Comparison of ENCODE assay signal across 1 cellular context in the genomic region with DNA sequence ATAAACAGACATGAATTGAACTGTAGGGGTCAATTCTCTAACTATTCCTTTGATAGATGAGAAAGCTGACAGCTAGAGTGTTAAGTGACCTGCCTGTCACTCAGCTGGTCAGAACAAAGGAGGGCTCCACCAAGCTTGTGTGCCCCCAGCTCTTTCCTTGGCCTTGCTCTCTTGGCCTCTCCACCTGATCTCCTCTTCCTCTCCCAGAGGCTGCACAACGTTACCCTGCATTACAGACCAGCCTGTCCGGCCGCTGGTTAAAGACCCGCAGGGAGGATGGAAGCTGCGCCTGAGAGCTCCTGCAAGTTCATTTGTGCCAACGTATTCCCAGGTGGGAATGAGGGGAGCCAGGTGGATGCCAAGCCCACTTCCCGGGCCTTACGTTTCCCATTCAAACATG.
TF ChIP-seq lines count a peak whose summit lies in the region.

No MANE protein-coding gene starts in this region.

TF ChIP-seq in K562, 482 proteins besides CTCF, POLR2A, EP300 and RAD21:
- TF ChIP-seq, protein P1, sequence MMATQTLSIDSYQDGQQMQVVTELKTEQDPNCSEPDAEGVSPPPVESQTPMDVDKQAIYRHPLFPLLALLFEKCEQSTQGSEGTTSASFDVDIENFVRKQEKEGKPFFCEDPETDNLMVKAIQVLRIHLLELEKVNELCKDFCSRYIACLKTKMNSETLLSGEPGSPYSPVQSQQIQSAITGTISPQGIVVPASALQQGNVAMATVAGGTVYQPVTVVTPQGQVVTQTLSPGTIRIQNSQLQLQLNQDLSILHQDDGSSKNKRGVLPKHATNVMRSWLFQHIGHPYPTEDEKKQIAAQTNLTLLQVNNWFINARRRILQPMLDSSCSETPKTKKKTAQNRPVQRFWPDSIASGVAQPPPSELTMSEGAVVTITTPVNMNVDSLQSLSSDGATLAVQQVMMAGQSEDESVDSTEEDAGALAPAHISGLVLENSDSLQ (IDR thresholded peaks at IDR 0.05): peak; percentile 39; the same call in 1 of the 2 replicates
- no peak for TF ChIP-seq CBFA2T2 (conservative IDR thresholded peaks at IDR 0.05)
TF ChIP-seq in K562: peak in this region for 1.
